8 cellular contexts compared by ENCODE assay signal in the genomic region with DNA sequence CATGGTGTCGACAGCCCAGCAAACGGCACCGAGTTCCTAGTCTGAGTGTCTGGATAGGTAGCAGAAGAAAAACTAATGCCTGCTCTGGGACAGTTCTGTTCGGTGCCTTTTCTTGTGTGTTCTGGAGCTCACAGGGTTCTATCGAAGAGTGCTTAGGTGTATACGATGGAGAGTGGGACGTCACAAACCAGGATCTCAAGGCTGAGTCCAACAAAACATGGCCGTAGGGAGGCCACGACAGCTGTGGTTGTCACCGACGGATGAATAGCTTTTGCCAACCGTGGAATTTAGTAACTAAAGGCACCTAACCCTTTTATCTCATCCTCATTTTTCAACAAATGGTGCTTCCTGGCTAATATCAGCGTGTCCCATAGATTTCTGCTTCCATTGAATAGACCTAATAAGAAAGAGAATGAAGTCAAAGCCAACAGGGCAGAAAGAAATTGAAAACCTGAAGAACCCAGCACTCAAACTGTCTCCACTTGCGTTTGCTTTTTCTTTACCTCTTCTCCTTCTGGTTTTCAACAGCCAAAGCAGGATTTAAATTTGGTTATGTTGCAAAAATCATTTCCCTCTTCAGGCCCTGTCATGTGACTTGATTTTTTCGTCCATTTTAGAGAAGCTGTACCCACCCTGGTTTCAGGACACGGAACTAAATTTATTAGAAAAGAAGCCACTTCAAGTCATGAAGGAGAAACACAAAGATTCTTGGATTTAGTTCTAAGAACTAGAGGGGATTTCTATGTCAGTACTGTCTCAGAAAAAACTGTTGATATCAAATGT. TPM values are rescaled to one million over a fixed set of nuclear protein-coding genes. Genes with fewer than 3 reads are reported as not detected.
DNase-seq lines count a peak whose midpoint lies in the region; ATAC-seq, FAIRE-seq and TF ChIP-seq lines count a peak whose summit lies in the region.

No MANE protein-coding gene starts in this region.

- peak overlapping the region; percentile 81 to 96 for H3K27ac ChIP-seq in A549
- H3K27ac ChIP-seq in neuronal stem cell (replicated peaks; ENCODE audit: low read length), result peak overlapping the region; percentile 87

- 35% methylated on average over 13 of the region's 16 CpGs for WGBS in A549 (ENCODE audit: missing lambda C conversion rate)
- WGBS in neuronal stem cell (ENCODE audit: extremely low coverage in 2 of 2, insufficient read length in 2 of 2, insufficient replicate concordance in 1 of 2), 2 donors, result no CpG with 5 or more reads among the region's 16 CpGs

- no peaks in the 10 kb centered on the region for H3K9me3 ChIP-seq in A549
- no peaks in the 10 kb centered on the region for H3K9me3 ChIP-seq in NT2/D1 (ENCODE audit: insufficient read depth, low read length)
- no peaks in the 10 kb centered on the region for H3K9me3 ChIP-seq in endocrine pancreas (ENCODE audit: control insufficient read depth, low read length)
- H3K9me3 ChIP-seq in neuronal stem cell (replicated peaks in 1 of 2; ENCODE audit: control insufficient read depth in 2 of 2, insufficient read depth in 1 of 2, low read depth in 1 of 2, low read length in 2 of 2), result no peaks in the 10 kb centered on the region

- no peak overlapping the region for H2BK15ac ChIP-seq in neuronal stem cell (ENCODE audit: low read length)

- POLR2A ChIA-PET in A549 (lab: Yijun Ruan, JAX), result interaction anchor here (1.6 kb wide), 1 partner anchor 16 kb away, joined by 3 read pairs; no protein-coding TSS in a partner anchor

- peak overlapping the region; percentile 90 for H3K23ac ChIP-seq in neuronal stem cell (ENCODE audit: low read depth, low read length, poor library complexity)

- no peak overlapping the region for H2BK120ac ChIP-seq in neuronal stem cell (ENCODE audit: low read depth, low read length)

- H2BK5ac ChIP-seq in neuronal stem cell (ENCODE audit: low read length), result no peak overlapping the region

- H3K4me2 ChIP-seq in A549, result peak overlapping the region; percentile 92
- peak overlapping the region; percentile 79 for H3K4me2 ChIP-seq in neuronal stem cell (ENCODE audit: insufficient read depth, low read length, poor library complexity, severe bottlenecking)

- CTCF ChIA-PET in A549 (lab: Yijun Ruan, JAX), result interaction anchor here (1.0 to 1.6 kb wide), 3 partner anchors 43 to 98 kb away, joined by 3 to 6 read pairs (median 3); a partner anchor contains a TSS

- peak overlapping the region; percentile 99 for H2AFZ ChIP-seq in neuronal stem cell (ENCODE audit: low read length)

- H3K4me1 ChIP-seq in A549, result peaks cover 6% of the 10 kb centered on the region; the same call in 1 of the 3 replicates
- H3K4me1 ChIP-seq in NT2/D1 (ENCODE audit: insufficient read depth, insufficient read length), result peaks cover 2% of the 10 kb centered on the region
- peaks cover 4% of the 10 kb centered on the region for H3K4me1 ChIP-seq in endocrine pancreas (ENCODE audit: control insufficient read depth, insufficient read depth, low read length)
- H3K4me1 ChIP-seq in neuronal stem cell (ENCODE audit: control insufficient read depth in 2 of 2, insufficient read depth in 1 of 2, low read depth in 1 of 2, low read length in 2 of 2), result peaks cover 2 to 4% of the 10 kb centered on the region in 2 donors

- peak in 1 of 2 experiments; percentile 5 for DNase-seq in A549 (ENCODE audit: low read depth in 1 of 2, low spot score in 1 of 2)
- peak; percentile 27 for DNase-seq in GF-D8 (lab: John Stamatoyannopoulos, UW)
- no peak for DNase-seq in NT2/D1 (ENCODE audit: low read depth, low spot score)
- no peak for DNase-seq in neuronal stem cell (ENCODE audit: low spot score)

- no peaks in the 10 kb centered on the region for H3K79me1 ChIP-seq in neuronal stem cell (ENCODE audit: low read depth, low read length)

- H3K4ac ChIP-seq in neuronal stem cell (ENCODE audit: low read length), result no peak overlapping the region

- H3K36me3 ChIP-seq in NT2/D1 (ENCODE audit: insufficient read depth, insufficient read length, low read length), result peaks cover 21% of the 10 kb centered on the region
- H3K36me3 ChIP-seq in endocrine pancreas (ENCODE audit: control insufficient read depth, insufficient read depth, low read length), result no peaks in the 10 kb centered on the region
- H3K36me3 ChIP-seq in neuronal stem cell (replicated peaks in 1 of 2; ENCODE audit: control insufficient read depth in 2 of 2, insufficient read depth in 2 of 2, low read length in 2 of 2), result peaks cover 0 to 13% of the 10 kb centered on the region in 2 donors

- no peak overlapping the region for H2AK5ac ChIP-seq in neuronal stem cell (ENCODE audit: low read depth, low read length)

- no peak for TF ChIP-seq POLR2A in A549 (IDR thresholded peaks at IDR 0.05; ENCODE audit: low read length)

- TF ChIP-seq RAD21 in A549 (conservative IDR thresholded peaks at IDR 0.05 in 1 of 2, IDR thresholded peaks at IDR 0.05 in 1 of 2), result no peak

- TF ChIP-seq EP300 in A549 (IDR thresholded peaks at IDR 0.05), result no peak

- H3K18ac ChIP-seq in neuronal stem cell (ENCODE audit: low read length), result peak overlapping the region; percentile 90

- no peak for TF ChIP-seq CTCF in A549 (IDR thresholded peaks at IDR 0.05)

- H3K14ac ChIP-seq in neuronal stem cell (ENCODE audit: low read length), result no peak overlapping the region

- no peak overlapping the region for H4K8ac ChIP-seq in neuronal stem cell (ENCODE audit: low read depth, low read length)

- no peaks in the 10 kb centered on the region for H3K27me3 ChIP-seq in NT2/D1 (ENCODE audit: insufficient read depth, insufficient read length)
- no peaks in the 10 kb centered on the region for H3K27me3 ChIP-seq in endocrine pancreas (ENCODE audit: control insufficient read depth, insufficient read depth, low read length)
- no peaks in the 10 kb centered on the region for H3K27me3 ChIP-seq in neuronal stem cell (ENCODE audit: control insufficient read depth in 3 of 3, insufficient read depth in 3 of 3, low read depth in 1 of 3, low read length in 3 of 3)

- H3K9ac ChIP-seq in NT2/D1 (ENCODE audit: insufficient read length, low read depth) (peak overlapping the region; percentile 87), endocrine pancreas (ENCODE audit: control insufficient read depth, insufficient read depth, low read length) (peak overlapping the region; percentile 95), neuronal stem cell (ENCODE audit: low read depth, low read length, poor library complexity) (no peak overlapping the region)

- peak; percentile 46 to 47 for ATAC-seq in A549
- no peak for ATAC-seq in HG02885 (IDR thresholded peaks at IDR 0.05; ENCODE audit: poor library complexity, unreplicated experiment)
- no peak for ATAC-seq in HG03045 (IDR thresholded peaks at IDR 0.05; ENCODE audit: unreplicated experiment)
- no peak for ATAC-seq in HG03521 (IDR thresholded peaks at IDR 0.05; ENCODE audit: unreplicated experiment)

- H3K4me3 ChIP-seq in A549 (peak overlapping the region; percentile 69), NT2/D1 (ENCODE audit: insufficient read length, low read depth) (peak overlapping the region; percentile 83), endocrine pancreas (ENCODE audit: control insufficient read depth, insufficient read depth, low read length) (peak overlapping the region; percentile 96), neuronal stem cell (ENCODE audit: low read length in 2 of 2) (peak overlapping the region; percentile 88 to 92)

- no peak overlapping the region for H2BK12ac ChIP-seq in neuronal stem cell (ENCODE audit: low read length)

- H4K91ac ChIP-seq in neuronal stem cell (ENCODE audit: low read depth, low read length, poor library complexity), result no peak overlapping the region

- no peak for FAIRE-seq in A549 (lab: Jason Lieb, UNC)

TF ChIP-seq in A549, 52 proteins besides CTCF, POLR2A, EP300 and RAD21 (continues in another document):
- TF ChIP-seq RARB (CRISPR knock-in tag; IDR thresholded peaks at IDR 0.05) (no peak), HEYL (CRISPR knock-in tag; IDR thresholded peaks at IDR 0.05) (no peak), EHMT2 (IDR thresholded peaks at IDR 0.05; ENCODE audit: low read depth) (peak; percentile 19; the same call in 1 of the 2 replicates), ESRRA (IDR thresholded peaks at IDR 0.05; ENCODE audit: borderline replicate concordance, low read length) (no peak)
- TF ChIP-seq, protein P1, sequence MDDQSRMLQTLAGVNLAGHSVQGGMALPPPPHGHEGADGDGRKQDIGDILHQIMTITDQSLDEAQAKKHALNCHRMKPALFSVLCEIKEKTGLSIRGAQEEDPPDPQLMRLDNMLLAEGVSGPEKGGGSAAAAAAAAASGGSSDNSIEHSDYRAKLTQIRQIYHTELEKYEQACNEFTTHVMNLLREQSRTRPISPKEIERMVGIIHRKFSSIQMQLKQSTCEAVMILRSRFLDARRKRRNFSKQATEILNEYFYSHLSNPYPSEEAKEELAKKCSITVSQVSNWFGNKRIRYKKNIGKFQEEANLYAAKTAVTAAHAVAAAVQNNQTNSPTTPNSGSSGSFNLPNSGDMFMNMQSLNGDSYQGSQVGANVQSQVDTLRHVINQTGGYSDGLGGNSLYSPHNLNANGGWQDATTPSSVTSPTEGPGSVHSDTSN (IDR thresholded peaks at IDR 0.05), result no peak

RNA-seq across cellular contexts. Expression of a gene that starts 0.8 kb away (rescaled TPM):
- 3.6 and 3.8 TPM in 2 replicates for polyA plus RNA-seq in A549 (2011; rRNA removed)
- 2.0 and 2.5 TPM in 2 replicates for polyA plus RNA-seq in A549 (2012; cell fraction: cytosol; rRNA removed)
- 3.6 and 5.3 TPM in 2 replicates for polyA plus RNA-seq in A549 (2012; cell fraction: nucleus; rRNA removed)
- 2.2 to 2.4 TPM (median 2.3 TPM) in 3 replicates for polyA plus RNA-seq in A549 (2017; fragmentation: RNase III; extraction: RNeasy Plus Mini Kit Qiagen cat#74134 plus additional on column Dnase treatment)
- 3.3 and 4.8 TPM in 2 replicates for polyA minus RNA-seq in A549 (2011; rRNA and poly(A)+ RNA removed)
- 3.4 TPM for polyA plus RNA-seq in neuronal stem cell (2013, experiment 1 of 2)
- 2.5 TPM for polyA plus RNA-seq in neuronal stem cell (2013, experiment 2 of 2)

RNA-seq across cellular contexts. Expression of a gene that starts 42.9 kb away (rescaled TPM):
- polyA plus RNA-seq in A549 (2011; rRNA removed), result 36.0 and 43.7 TPM in 2 replicates
- polyA plus RNA-seq in A549 (2012; cell fraction: cytosol; rRNA removed), result 6.6 and 6.8 TPM in 2 replicates
- 13.0 and 21.5 TPM in 2 replicates for polyA plus RNA-seq in A549 (2012; cell fraction: nucleus; rRNA removed)
- polyA plus RNA-seq in A549 (2017; fragmentation: RNase III; extraction: RNeasy Plus Mini Kit Qiagen cat#74134 plus additional on column Dnase treatment), result 16.1 to 19.9 TPM (median 17.9 TPM) in 3 replicates
- 7.6 and 11.9 TPM in 2 replicates for polyA minus RNA-seq in A549 (2011; rRNA and poly(A)+ RNA removed)
- polyA plus RNA-seq in neuronal stem cell (2013, experiment 1 of 2), result 63.7 TPM
- 65.0 TPM for polyA plus RNA-seq in neuronal stem cell (2013, experiment 2 of 2)

Comparison
In these comparisons a context has a peak if more than half of its experiments do, and no peak if none do; other contexts are left out.
1. ATAC-seq: peak in A549 (2 of 2); none in HG02885 (single experiment), HG03045 (single experiment) and HG03521 (single experiment).
2. Peak in every context shown above with its lines, with median percentiles within 50 percentile points of each other: H3K4me3 ChIP-seq.